ENCODE assay signal across 21 cellular contexts in genomic region chr3:53658613-53659193, GRCh38.
"Had no signal": no experiment of that assay in that cellular context is flagged by ENCODE, and none has a peak within 500 bp of the region (broad histone marks: within the 10 kb centered on the region; RNA-seq: fewer than 3 reads in every experiment).

No MANE protein-coding gene starts in this region.

- H3K4me3 Mint-ChIP-seq: activated CD4-positive, alpha-beta T cell treated with anti-CD3 and anti-CD28 coated beads for 36 hours; activated CD8-positive, alpha-beta memory T cell treated with anti-CD3 and anti-CD28 coated beads, Interleukin-2, amount 10 ng/mL, durations not matched to agents 7 days and 5 days; activated CD8-positive, alpha-beta T cell treated with anti-CD3 and anti-CD28 coated beads, Interleukin-2, amount 10 ng/mL, durations not matched to agents 7 days and 5 days; activated naive CD4-positive, alpha-beta T cell treated with anti-CD3 and anti-CD28 coated beads, Interleukin-2, amount 50 U/mL, for 24 hours; natural killer cell; stimulated activated memory B cell treated with anti-CD40 and anti-IgM and Interleukin-4, amounts not matched to agents 10 μg/mL and 1 μg/mL and 100 μg/mL, for 72 hours; stimulated activated naive CD8-positive, alpha-beta T cell treated with anti-CD3 and anti-CD28 coated beads, Interleukin-15, amount 100 ng/mL, for 72 hours had no signal

- ATAC-seq: activated CD4-positive, alpha-beta T cell treated with anti-CD3 and anti-CD28 coated beads for 36 hours; activated CD8-positive, alpha-beta memory T cell treated with anti-CD3 and anti-CD28 coated beads, Interleukin-2, amount 10 ng/mL, durations not matched to agents 7 days and 5 days; activated CD8-positive, alpha-beta T cell treated with anti-CD3 and anti-CD28 coated beads, Interleukin-2, amount 10 ng/mL, durations not matched to agents 7 days and 5 days; body of pancreas; natural killer cell; stimulated activated memory B cell treated with anti-CD40 and anti-IgM and Interleukin-4, amounts not matched to agents 10 μg/mL and 1 μg/mL and 100 μg/mL, for 72 hours; stimulated activated naive CD8-positive, alpha-beta T cell treated with anti-CD3 and anti-CD28 coated beads, Interleukin-15, amount 100 ng/mL, for 72 hours; upper lobe of right lung had no signal

- H3K4me3 ChIP-seq: body of pancreas, coronary artery, dorsolateral prefrontal cortex, skin epidermis, upper lobe of right lung had no signal

- H3K36me3 ChIP-seq: neutrophil, upper lobe of right lung had no signal

- DNase-seq: activated CD4-positive, alpha-beta T cell treated with anti-CD3 and anti-CD28 coated beads for 36 hours; activated CD4-positive, CD25-positive, alpha-beta regulatory T cell; activated CD8-positive, alpha-beta memory T cell treated with anti-CD3 and anti-CD28 coated beads, Interleukin-2, amount 10 ng/mL, durations not matched to agents 7 days and 5 days; activated CD8-positive, alpha-beta T cell treated with anti-CD3 and anti-CD28 coated beads, Interleukin-2, amount 10 ng/mL, durations not matched to agents 7 days and 5 days; activated T-cell treated with anti-CD3 and anti-CD28 coated beads, Interleukin-2, amount 50 U/mL, for 48 hours; body of pancreas; cerebellar nuclear complex; dorsolateral prefrontal cortex; effector memory CD4-positive, alpha-beta T cell; islet precursor cell; natural killer cell; stimulated activated CD4-positive, alpha-beta T cell treated with anti-CD3 and anti-CD28 coated beads, Interleukin-4, amount 100 ng/mL, for 24 hours; stimulated activated naive CD8-positive, alpha-beta T cell treated with anti-CD3 and anti-CD28 coated beads, Interleukin-15, amount 100 ng/mL, for 72 hours; substantia nigra; upper lobe of right lung had no signal

- H3K27ac ChIP-seq: body of pancreas, coronary artery, dorsolateral prefrontal cortex, neutrophil, skin epidermis, upper lobe of right lung had no signal

- H3K9me3 ChIP-seq: body of pancreas, upper lobe of right lung had no signal

- H3K4me1 Mint-ChIP-seq: activated CD4-positive, alpha-beta T cell treated with anti-CD3 and anti-CD28 coated beads for 36 hours; activated CD8-positive, alpha-beta memory T cell treated with anti-CD3 and anti-CD28 coated beads, Interleukin-2, amount 10 ng/mL, durations not matched to agents 7 days and 5 days; activated naive CD4-positive, alpha-beta T cell treated with anti-CD3 and anti-CD28 coated beads, Interleukin-2, amount 50 U/mL, for 24 hours; natural killer cell; stimulated activated memory B cell treated with anti-CD40 and anti-IgM and Interleukin-4, amounts not matched to agents 10 μg/mL and 1 μg/mL and 100 μg/mL, for 72 hours; stimulated activated naive CD8-positive, alpha-beta T cell treated with anti-CD3 and anti-CD28 coated beads, Interleukin-15, amount 100 ng/mL, for 72 hours had no signal

- H3K4me1 ChIP-seq: upper lobe of right lung had no signal

- H3K27me3 ChIP-seq: body of pancreas, dorsolateral prefrontal cortex, upper lobe of right lung had no signal

- H3K27ac Mint-ChIP-seq: activated CD4-positive, alpha-beta T cell treated with anti-CD3 and anti-CD28 coated beads for 36 hours; activated CD8-positive, alpha-beta memory T cell treated with anti-CD3 and anti-CD28 coated beads, Interleukin-2, amount 10 ng/mL, durations not matched to agents 7 days and 5 days; activated CD8-positive, alpha-beta T cell treated with anti-CD3 and anti-CD28 coated beads, Interleukin-2, amount 10 ng/mL, durations not matched to agents 7 days and 5 days; activated naive CD4-positive, alpha-beta T cell treated with anti-CD3 and anti-CD28 coated beads, Interleukin-2, amount 50 U/mL, for 24 hours; activated T-helper 2 cell treated with anti-CD3 and anti-CD28 coated beads, Interferon-gamma antibody, Interleukin-2, Interleukin-4, amounts not matched to agents 10 μg/mL and 5 μg/mL and 100 μg/mL, durations not matched to agents 14 hours and 24 hours and 36 hours; natural killer cell; stimulated activated memory B cell treated with anti-CD40 and anti-IgM and Interleukin-4, amounts not matched to agents 10 μg/mL and 1 μg/mL and 100 μg/mL, for 72 hours; stimulated activated naive CD8-positive, alpha-beta T cell treated with anti-CD3 and anti-CD28 coated beads, Interleukin-15, amount 100 ng/mL, for 72 hours had no signal
